Comparison of ENCODE assay signal across 1 cellular context in the genomic region with DNA sequence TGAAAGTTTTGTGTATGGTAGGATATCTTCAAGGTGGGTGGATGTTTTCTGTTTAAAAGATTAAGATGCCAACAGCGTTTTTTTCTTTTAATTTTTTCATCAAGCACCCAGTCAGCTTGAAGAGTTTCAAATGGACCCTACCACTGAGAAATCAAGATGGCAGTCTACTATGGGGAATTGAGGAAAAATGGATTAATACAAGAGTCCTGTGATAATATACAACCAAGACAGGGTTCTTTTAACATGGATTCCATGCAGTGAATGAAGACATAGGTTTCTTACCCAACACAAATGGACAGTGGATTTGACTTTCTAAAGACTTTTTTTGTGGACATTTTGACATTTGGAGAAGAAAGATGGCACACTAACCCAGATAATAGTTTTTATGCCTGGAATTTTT.
TF ChIP-seq lines count a peak whose summit lies in the region.

No MANE protein-coding gene starts in this region.

TF ChIP-seq in HCT116, 20 proteins besides CTCF, POLR2A, EP300 and RAD21 (continued from another document):
- TF ChIP-seq, protein P1, sequence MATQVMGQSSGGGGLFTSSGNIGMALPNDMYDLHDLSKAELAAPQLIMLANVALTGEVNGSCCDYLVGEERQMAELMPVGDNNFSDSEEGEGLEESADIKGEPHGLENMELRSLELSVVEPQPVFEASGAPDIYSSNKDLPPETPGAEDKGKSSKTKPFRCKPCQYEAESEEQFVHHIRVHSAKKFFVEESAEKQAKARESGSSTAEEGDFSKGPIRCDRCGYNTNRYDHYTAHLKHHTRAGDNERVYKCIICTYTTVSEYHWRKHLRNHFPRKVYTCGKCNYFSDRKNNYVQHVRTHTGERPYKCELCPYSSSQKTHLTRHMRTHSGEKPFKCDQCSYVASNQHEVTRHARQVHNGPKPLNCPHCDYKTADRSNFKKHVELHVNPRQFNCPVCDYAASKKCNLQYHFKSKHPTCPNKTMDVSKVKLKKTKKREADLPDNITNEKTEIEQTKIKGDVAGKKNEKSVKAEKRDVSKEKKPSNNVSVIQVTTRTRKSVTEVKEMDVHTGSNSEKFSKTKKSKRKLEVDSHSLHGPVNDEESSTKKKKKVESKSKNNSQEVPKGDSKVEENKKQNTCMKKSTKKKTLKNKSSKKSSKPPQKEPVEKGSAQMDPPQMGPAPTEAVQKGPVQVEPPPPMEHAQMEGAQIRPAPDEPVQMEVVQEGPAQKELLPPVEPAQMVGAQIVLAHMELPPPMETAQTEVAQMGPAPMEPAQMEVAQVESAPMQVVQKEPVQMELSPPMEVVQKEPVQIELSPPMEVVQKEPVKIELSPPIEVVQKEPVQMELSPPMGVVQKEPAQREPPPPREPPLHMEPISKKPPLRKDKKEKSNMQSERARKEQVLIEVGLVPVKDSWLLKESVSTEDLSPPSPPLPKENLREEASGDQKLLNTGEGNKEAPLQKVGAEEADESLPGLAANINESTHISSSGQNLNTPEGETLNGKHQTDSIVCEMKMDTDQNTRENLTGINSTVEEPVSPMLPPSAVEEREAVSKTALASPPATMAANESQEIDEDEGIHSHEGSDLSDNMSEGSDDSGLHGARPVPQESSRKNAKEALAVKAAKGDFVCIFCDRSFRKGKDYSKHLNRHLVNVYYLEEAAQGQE (IDR thresholded peaks at IDR 0.05; ENCODE audit: low read depth) = no peak
- TF ChIP-seq YY1 (IDR thresholded peaks at IDR 0.05; ENCODE audit: extremely low read depth, insufficient replicate concordance, low read depth, low read length) = peak; percentile 14
